Comparison of ENCODE assay signal across 20 cellular contexts in genomic region chr14:103910984-103911383, GRCh38. TPM values are rescaled to one million over a fixed set of nuclear protein-coding genes. Genes with fewer than 3 reads are reported as not detected.
"Had no signal": no experiment of that assay in that cellular context is flagged by ENCODE, and none has a peak within 500 bp of the region (broad histone marks: within the 10 kb centered on the region; RNA-seq: fewer than 3 reads in every experiment).

No MANE protein-coding gene starts in this region.

- H3K36me3 ChIP-seq: ovary had no signal

- DNase-seq: stimulated activated naive B cell treated with anti-CD40 and anti-IgM and Interleukin-4, amounts not matched to agents 10 μg/mL and 1 μg/mL and 100 μg/mL, for 72 hours had no signal

- H3K4me3 ChIP-seq: coronary artery, gastroesophageal sphincter, hepatocyte, ovary, smooth muscle cell, suprapubic skin, tibial nerve had no signal

- H3K27ac ChIP-seq: coronary artery, hepatocyte, ovary, suprapubic skin had no signal

- H3K4me2 ChIP-seq: smooth muscle cell had no signal

- H3K9me3 ChIP-seq: gastroesophageal sphincter, ovary, suprapubic skin, tibial nerve had no signal

- H3K27me3 ChIP-seq: dorsolateral prefrontal cortex, gastroesophageal sphincter, hepatocyte, ovary, suprapubic skin, tibial nerve had no signal

RNA-seq across cellular contexts. Expression of gene TDRD9, which starts 17.3 kb away (rescaled TPM):
- total RNA-seq: mesothelial cell of epicardium; progenitor cell of endocrine pancreas; T-helper 1 cell treated with Interleukin-12 subunit alpha and Interleukin-12 subunit beta and Interleukin-4 antibody, amounts not matched to agents 30 ng/mL and 1 ng/mL, for 36 hours had no signal

RNA-seq across cellular contexts. Expression of gene RD3L, which starts 31.3 kb away (rescaled TPM):
- total RNA-seq: activated CD4-positive, alpha-beta memory T cell treated with anti-CD3 and anti-CD28 coated beads for 36 hours; activated CD4-positive, alpha-beta T cell treated with anti-CD3 and anti-CD28 coated beads, Interleukin-2, amount 10 ng/mL, durations not matched to agents 24 days and 14 days; activated T-cell treated with anti-CD3 and anti-CD28 coated beads, Interleukin-2, amount 50 U/mL, for 4 hours; activated T-helper 17 cell treated with anti-CD3 and anti-CD28 coated beads, Interleukin-2, amount 50 U/mL, for 72 hours; dorsolateral prefrontal cortex; fibroblast of lung; fibroblast of villous mesenchyme; gastroesophageal sphincter; hepatocyte; mesothelial cell of epicardium; ovary; progenitor cell of endocrine pancreas; renal cortical epithelial cell; smooth muscle cell; suprapubic skin; T-helper 1 cell treated with Interleukin-12 subunit alpha and Interleukin-12 subunit beta and Interleukin-4 antibody, amounts not matched to agents 30 ng/mL and 1 ng/mL, for 36 hours; tibial nerve; ureter had no signal
